8 cellular contexts compared by ENCODE assay signal in the genomic region with DNA sequence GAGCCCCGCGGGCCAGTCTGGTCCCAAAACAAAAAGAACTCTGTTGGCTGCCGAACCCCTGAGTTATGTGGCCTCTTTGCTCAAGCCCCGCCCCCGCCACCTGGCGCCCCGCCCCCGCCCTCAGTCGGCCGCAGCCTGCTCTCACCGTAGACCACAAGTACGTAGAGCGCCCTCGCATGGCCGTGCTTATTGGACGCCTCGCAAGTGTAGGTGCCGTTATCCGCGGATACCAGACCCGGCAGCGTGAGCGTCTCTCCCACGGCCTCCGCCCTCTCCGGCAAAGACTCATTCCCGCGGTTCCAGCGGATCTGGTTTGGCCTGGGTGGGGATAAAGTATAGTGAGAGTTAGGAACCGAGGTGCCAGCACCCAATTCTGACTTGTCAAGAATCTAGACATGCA. TPM values are rescaled to one million over a fixed set of nuclear protein-coding genes. Genes with fewer than 3 reads are reported as not detected.
A peak's percentile ranks its signal among the peaks of the same experiment; 100 is the strongest.
DNase-seq lines count a peak whose midpoint lies in the region; ATAC-seq and TF ChIP-seq lines count a peak whose summit lies in the region.

No MANE protein-coding gene starts in this region.

- DNase-seq in GM19238 (ENCODE audit: insufficient read length, low spot score): peak; percentile 63
- peak; percentile 77 to 86 for DNase-seq in activated CD4-positive, alpha-beta T cell treated with anti-CD3 and anti-CD28 coated beads for 24 hours (ENCODE audit: low read depth in 2 of 2)
- DNase-seq in colonic mucosa: peak; percentile 85
- peak; percentile 31 to 68 for DNase-seq in psoas muscle
- DNase-seq in NCI-H226: no peak
- no peak for DNase-seq in SJCRH30
- no peak for DNase-seq in inferior parietal cortex (ENCODE audit: extremely low spot score)

- H3K27ac ChIP-seq in colonic mucosa (no peak overlapping the region), psoas muscle (no peak overlapping the region), SJCRH30 (no peak overlapping the region)

- no peak overlapping the region for H3K4me3 ChIP-seq in colonic mucosa
- H3K4me3 ChIP-seq in psoas muscle: no peak overlapping the region
- no peak overlapping the region for H3K4me3 ChIP-seq in SJCRH30

- H3K4me1 ChIP-seq in colonic mucosa (no peaks in the 10 kb centered on the region), psoas muscle (peaks cover 3% of the 10 kb centered on the region), SJCRH30 (no peaks in the 10 kb centered on the region)

- H3K9ac ChIP-seq in colonic mucosa (ENCODE audit: low read depth in 2 of 2, low read length in 2 of 2): no peak overlapping the region

- 29 to 46% (median 39%) methylated on average over 30 of the region's 30 CpGs for WGBS in psoas muscle, 3 donors

- H3K36me3 ChIP-seq in colonic mucosa: no peaks in the 10 kb centered on the region
- no peaks in the 10 kb centered on the region for H3K36me3 ChIP-seq in psoas muscle (ENCODE audit: insufficient read depth in 1 of 2, low read depth in 1 of 2)
- H3K36me3 ChIP-seq in SJCRH30: no peaks in the 10 kb centered on the region

- H3K27me3 ChIP-seq in colonic mucosa (no peaks in the 10 kb centered on the region), psoas muscle (ENCODE audit: insufficient read depth in 3 of 3, low read length in 2 of 3) (no peaks in the 10 kb centered on the region), SJCRH30 (no peaks in the 10 kb centered on the region)

- intact Hi-C loops in colonic mucosa (cut with DNase I) (no loop called here), psoas muscle (cut with DNase I) (no loop called here)

- H3K9me3 ChIP-seq in colonic mucosa: no peaks in the 10 kb centered on the region
- no peaks in the 10 kb centered on the region for H3K9me3 ChIP-seq in psoas muscle
- H3K9me3 ChIP-seq in SJCRH30 (replicated peaks): no peaks in the 10 kb centered on the region

- peak in 1 of 4 donors; percentile 34 for ATAC-seq in psoas muscle
- no peak for ATAC-seq in HG02970 (IDR thresholded peaks at IDR 0.05; ENCODE audit: low FRiP score, unreplicated experiment)

- peak; percentile 16 for TF ChIP-seq CTCF in colonic mucosa (IDR thresholded peaks at IDR 0.05)
- no peak for TF ChIP-seq CTCF in psoas muscle (IDR thresholded peaks at IDR 0.05)

RNA-seq across cellular contexts. Expression of gene ZNF428, which starts 5.5 kb away (rescaled TPM):
- 10 to 100 TPM; 21.5 to 27.4 TPM for total RNA-seq in colonic mucosa
- 10 to 100 TPM; 17.2 to 39.0 (median 28.0) TPM for total RNA-seq in psoas muscle
- polyA plus RNA-seq in psoas muscle: 10 to 100 TPM; 12.4 to 33.5 (median 27.5) TPM
- 46.8 and 56.2 TPM in 2 replicates for total RNA-seq in SJCRH30 (2014; rRNA removed; shearing (Covaris generic))

RNA-seq across cellular contexts. Expression of gene SRRM5, which starts 13.0 kb away (rescaled TPM):
- total RNA-seq in colonic mucosa (under 1 TPM; 0.42 to 0.57 TPM), psoas muscle (under 1 TPM in 3 of 4 donors, not detected in 1; 0.12 to 0.34 (median 0.19) TPM)
- 1 to 10 TPM in 1 of 3 donors, under 1 TPM in 2; 0.10 to 1.1 (median 0.52) TPM for polyA plus RNA-seq in psoas muscle
- total RNA-seq in SJCRH30 (2014; rRNA removed; shearing (Covaris generic)): 0.10 and 0.12 TPM in 2 replicates

RNA-seq across cellular contexts. Expression of gene CADM4, which starts 14.7 kb away (rescaled TPM):
- total RNA-seq in colonic mucosa (1 to 10 TPM; 2.3 to 5.8 TPM), psoas muscle (10 to 100 TPM in 1 of 4 donors, 1 to 10 TPM in 3; 4.4 to 10.6 (median 5.0) TPM)
- 1 to 10 TPM; 1.8 to 4.7 (median 3.1) TPM for polyA plus RNA-seq in psoas muscle
- 3.1 and 3.2 TPM in 2 replicates for total RNA-seq in SJCRH30 (2014; rRNA removed; shearing (Covaris generic))

RNA-seq across cellular contexts. Expression of gene ZNF576, which starts 28.5 kb away (rescaled TPM):
- total RNA-seq in colonic mucosa: 10 to 100 TPM; 15.4 to 27.1 TPM
- 10 to 100 TPM; 10.3 to 16.2 (median 15.9) TPM for total RNA-seq in psoas muscle
- polyA plus RNA-seq in psoas muscle: 10 to 100 TPM; 14.6 to 22.7 (median 22.4) TPM
- 10.3 and 13.1 TPM in 2 replicates for total RNA-seq in SJCRH30 (2014; rRNA removed; shearing (Covaris generic))

RNA-seq across cellular contexts. Expression of gene IRGQ, which starts 29.0 kb away (rescaled TPM):
- total RNA-seq in colonic mucosa (10 to 100 TPM; 19.9 to 24.6 TPM), psoas muscle (10 to 100 TPM; 16.3 to 26.9 (median 22.4) TPM)
- 10 to 100 TPM in 2 of 3 donors, 1 to 10 TPM in 1; 5.5 to 23.3 (median 11.9) TPM for polyA plus RNA-seq in psoas muscle
- total RNA-seq in SJCRH30 (2014; rRNA removed; shearing (Covaris generic)): 24.0 and 24.6 TPM in 2 replicates

Comparison
In these comparisons a context has a peak if more than half of its experiments do, and no peak if none do; other contexts are left out.
1. DNase-seq: peak in GM19238 (single experiment), activated CD4-positive, alpha-beta T cell treated with anti-CD3 and anti-CD28 coated beads for 24 hours (2 of 2), colonic mucosa (single experiment) and psoas muscle (2 of 2); none in NCI-H226 (single experiment), SJCRH30 (0 of 2) and inferior parietal cortex (single experiment).